In genomic region chr21:29351691-29352090, GRCh38 we compare ENCODE assay signal across 17 cellular contexts. TPM values are rescaled to one million over a fixed set of nuclear protein-coding genes. Genes with fewer than 3 reads are reported as not detected.
DNase-seq lines count a peak whose midpoint lies in the region; TF ChIP-seq lines count a peak whose summit lies in the region.
"Had no signal": no experiment of that assay in that cellular context is flagged by ENCODE, and none has a peak within 500 bp of the region (broad histone marks: within the 10 kb centered on the region; RNA-seq: fewer than 3 reads in every experiment).

No MANE protein-coding gene starts in this region.

- H3K9ac ChIP-seq in trophoblast cell (ENCODE audit: low read length), result no peak overlapping the region

- DNase-seq in Calu3 (no peak), SJSA1 (ENCODE audit: low read depth in 1 of 2, low spot score in 2 of 2) (peak in 1 of 2 experiments; percentile 57), fibroblast of pulmonary artery (ENCODE audit: low read depth) (peak; percentile 73), trophoblast cell (peak; percentile 62 to 88), OCI-M2 (lab: John Stamatoyannopoulos, UW; ENCODE audit: unreplicated experiment) (no peak)
- DNase-seq in stimulated activated CD4-positive, alpha-beta T cell treated with anti-CD3 and anti-CD28 coated beads, Interleukin-4, amount 100 ng/mL, for 1 hour, result no peak
- DNase-seq in stimulated activated CD4-positive, alpha-beta T cell treated with anti-CD3 and anti-CD28 coated beads, Interleukin-1b, Interleukin-23, amount 100 ng/mL, for 48 hours, result no peak
- no peak for DNase-seq in activated CD4-positive, alpha-beta T cell treated with anti-CD3 and anti-CD28 coated beads, Interleukin-2, amount 50 U/mL, for 4 hours
- DNase-seq: activated CD8-positive, alpha-beta memory T cell treated with anti-CD3 and anti-CD28 coated beads for 24 hours; activated effector memory CD4-positive, alpha-beta T cell treated with Interleukin-2 at 50 U/mL for 16 hours; CD8-positive, alpha-beta memory T cell; naive thymus-derived CD8-positive, alpha-beta T cell; NCI-H2107; stimulated activated CD4-positive, alpha-beta T cell treated with anti-CD3 and anti-CD28 coated beads, Interleukin-2, amount 100 ng/mL, for 24 hours; transverse colon had no signal

- H2BK5ac ChIP-seq in trophoblast cell (ENCODE audit: low read depth, low read length, poor library complexity), result peak overlapping the region; percentile 53

- TF ChIP-seq CTCF in Calu3 (IDR thresholded peaks at IDR 0.05; ENCODE audit: unreplicated experiment) (no peak), fibroblast of pulmonary artery (IDR thresholded peaks at IDR 0.05; ENCODE audit: low read length, missing control alignments) (no peak)

- peaks cover 8% of the 10 kb centered on the region for H3K4me1 Mint-ChIP-seq in Calu3 (ENCODE audit: low read depth, unreplicated experiment)

- H3K9me3 ChIP-seq in SJSA1 (replicated peaks) (no peaks in the 10 kb centered on the region), trophoblast cell (ENCODE audit: insufficient read depth, low read depth, low read length) (peaks cover 4% of the 10 kb centered on the region)

- H3K27ac Mint-ChIP-seq in Calu3 (ENCODE audit: unreplicated experiment), result peak overlapping the region; percentile 27
- H3K27ac Mint-ChIP-seq: naive thymus-derived CD8-positive, alpha-beta T cell had no signal

- CTCF ChIA-PET in Calu3 (lab: Charles Lee), result no interaction called here

- no TSS peak for BruUV-seq in Calu3 (replicated peaks; lab: Mats Ljungman, UMichigan)

- H3K36me3 ChIP-seq in SJSA1 (peaks cover 44% of the 10 kb centered on the region), trophoblast cell (ENCODE audit: control insufficient read depth in 1 of 2, insufficient read depth in 2 of 2, low read length in 2 of 2) (peaks cover 6 to 17% of the 10 kb centered on the region in 2 experiments)
- H3K36me3 ChIP-seq: transverse colon had no signal

- no peak overlapping the region for H2AFZ ChIP-seq in trophoblast cell (ENCODE audit: insufficient read depth, low read length, poor library complexity)

- H2BK120ac ChIP-seq in trophoblast cell (ENCODE audit: insufficient read depth, low read length, poor library complexity), result no peak overlapping the region

- no peak overlapping the region for H2BK12ac ChIP-seq in trophoblast cell (ENCODE audit: low read length)

- peaks cover 20% of the 10 kb centered on the region for H3K36me3 Mint-ChIP-seq in Calu3 (ENCODE audit: insufficient read depth, unreplicated experiment)

- no peak overlapping the region for H3K4me3 Mint-ChIP-seq in Calu3 (ENCODE audit: low read depth, unreplicated experiment)
- H3K4me3 Mint-ChIP-seq: CD8-positive, alpha-beta memory T cell had no signal

- H3K27me3 Mint-ChIP-seq in Calu3 (ENCODE audit: unreplicated experiment), result no peaks in the 10 kb centered on the region
- H3K27me3 Mint-ChIP-seq: CD8-positive, alpha-beta memory T cell; naive thymus-derived CD8-positive, alpha-beta T cell had no signal

- no peak overlapping the region for H3K4me2 ChIP-seq in trophoblast cell (ENCODE audit: low read length)

- no peak overlapping the region for H3K14ac ChIP-seq in trophoblast cell (ENCODE audit: low read length)

- H3K4me3 ChIP-seq in SJSA1 (no peak overlapping the region), fibroblast of pulmonary artery (replicated peaks; ENCODE audit: low read depth, low read length) (no peak overlapping the region), trophoblast cell (ENCODE audit: low read depth, low read length) (no peak overlapping the region)
- H3K4me3 ChIP-seq: gastroesophageal sphincter, SK-N-MC, transverse colon had no signal

- H4K12ac ChIP-seq in trophoblast cell (ENCODE audit: low read depth, low read length), result no peak overlapping the region

- no peak overlapping the region for H3K4ac ChIP-seq in trophoblast cell (ENCODE audit: low read depth, low read length)

- no peak overlapping the region for H4K8ac ChIP-seq in trophoblast cell (ENCODE audit: low read depth, low read length)

- intact Hi-C loops in Calu3 (cut with micrococcal nuclease; ENCODE audit: unreplicated experiment), result no loop called here

- H3K79me2 ChIP-seq in trophoblast cell (ENCODE audit: control insufficient read depth, insufficient read depth, low read length, poor library complexity), result no peaks in the 10 kb centered on the region

- H3K9me3 Mint-ChIP-seq in Calu3 (ENCODE audit: low read depth, unreplicated experiment), result peaks cover 10% of the 10 kb centered on the region

- no peak overlapping the region for H3K23ac ChIP-seq in trophoblast cell (ENCODE audit: low read length)

- H2AK5ac ChIP-seq in trophoblast cell (ENCODE audit: low read length), result no peak overlapping the region

- H4K91ac ChIP-seq in trophoblast cell (ENCODE audit: low read depth, low read length), result peak overlapping the region; percentile 84

- no peaks in the 10 kb centered on the region for H3K27me3 ChIP-seq in SJSA1 (replicated peaks)
- H3K27me3 ChIP-seq in trophoblast cell (ENCODE audit: insufficient read depth, low read length), result no peaks in the 10 kb centered on the region
- H3K27me3 ChIP-seq: gastroesophageal sphincter, transverse colon had no signal

- H3K27ac ChIP-seq in SJSA1 (peak overlapping the region; percentile 42), trophoblast cell (ENCODE audit: low read depth, low read length) (peak overlapping the region; percentile 84)
- H3K27ac ChIP-seq: SK-N-MC, transverse colon had no signal

- H3K18ac ChIP-seq in trophoblast cell (ENCODE audit: low read length), result no peak overlapping the region

- peaks cover 2% of the 10 kb centered on the region for H3K79me1 ChIP-seq in trophoblast cell (ENCODE audit: low read length)

- H3K4me1 ChIP-seq in SJSA1 (replicated peaks), result peaks cover 40% of the 10 kb centered on the region
- peaks cover 4 to 5% of the 10 kb centered on the region in 2 experiments for H3K4me1 ChIP-seq in trophoblast cell (ENCODE audit: control insufficient read depth in 1 of 2, insufficient read depth in 2 of 2, low read length in 2 of 2)

RNA-seq across cellular contexts. Expression of gene BACH1, which starts 53.0 kb away (rescaled TPM):
- total RNA-seq in Calu3 (2022), result 78.8 and 80.2 TPM in 2 replicates
- total RNA-seq in SJSA1 (2014; rRNA removed; shearing (Covaris generic)), result 46.0 and 47.3 TPM in 2 replicates
- 72.6 and 72.7 TPM in 2 replicates for polyA plus RNA-seq in trophoblast cell (2013)

Comparison
In these comparisons a context has a peak if more than half of its experiments do, and no peak if none do; other contexts are left out.
1. DNase-seq: peak in fibroblast of pulmonary artery (single experiment) and trophoblast cell (2 of 2); none in Calu3 (single experiment), stimulated activated CD4-positive, alpha-beta T cell treated with anti-CD3 and anti-CD28 coated beads, Interleukin-4, amount 100 ng/mL, for 1 hour (single experiment), stimulated activated CD4-positive, alpha-beta T cell treated with anti-CD3 and anti-CD28 coated beads, Interleukin-1b, Interleukin-23, amount 100 ng/mL, for 48 hours (single experiment), activated CD4-positive, alpha-beta T cell treated with anti-CD3 and anti-CD28 coated beads, Interleukin-2, amount 50 U/mL, for 4 hours (0 of 2) and OCI-M2 (single experiment).